Comparison of ENCODE assay signal across 2 cellular contexts in the genomic region with DNA sequence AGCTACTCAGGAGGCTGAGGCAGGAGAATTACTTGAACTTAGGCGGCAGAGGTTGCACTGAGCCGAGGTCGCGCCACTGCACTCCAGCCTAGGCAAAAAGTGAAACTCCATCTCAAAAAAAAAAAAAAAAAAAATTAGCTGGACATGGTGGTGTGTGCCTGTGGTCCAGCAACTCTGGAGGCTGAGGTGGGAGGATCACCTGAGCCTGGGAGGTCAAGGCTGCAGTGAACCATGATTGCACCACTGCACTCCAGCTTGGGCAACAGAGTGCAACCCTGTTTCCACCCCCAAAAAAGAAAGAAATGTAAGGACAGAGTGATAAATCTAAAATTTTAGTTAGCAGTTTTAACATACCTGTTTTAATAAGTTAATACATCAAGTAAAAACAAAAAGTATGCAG.
TF ChIP-seq lines count a peak whose summit lies in the region.

No MANE protein-coding gene starts in this region.

TF ChIP-seq in HEK293, 187 proteins besides CTCF, POLR2A, EP300 and RAD21:
- TF ChIP-seq ZNF664 (tag by site-specific recombination; IDR thresholded peaks at IDR 0.05): peak; percentile 71; the same call in 1 of the 2 replicates
TF ChIP-seq in HEK293: peak in this region for 1; not testable (repeated sequence) for 186.

TF ChIP-seq in HepG2, 621 proteins besides CTCF, POLR2A, EP300 and RAD21:
- TF ChIP-seq, protein P1, sequence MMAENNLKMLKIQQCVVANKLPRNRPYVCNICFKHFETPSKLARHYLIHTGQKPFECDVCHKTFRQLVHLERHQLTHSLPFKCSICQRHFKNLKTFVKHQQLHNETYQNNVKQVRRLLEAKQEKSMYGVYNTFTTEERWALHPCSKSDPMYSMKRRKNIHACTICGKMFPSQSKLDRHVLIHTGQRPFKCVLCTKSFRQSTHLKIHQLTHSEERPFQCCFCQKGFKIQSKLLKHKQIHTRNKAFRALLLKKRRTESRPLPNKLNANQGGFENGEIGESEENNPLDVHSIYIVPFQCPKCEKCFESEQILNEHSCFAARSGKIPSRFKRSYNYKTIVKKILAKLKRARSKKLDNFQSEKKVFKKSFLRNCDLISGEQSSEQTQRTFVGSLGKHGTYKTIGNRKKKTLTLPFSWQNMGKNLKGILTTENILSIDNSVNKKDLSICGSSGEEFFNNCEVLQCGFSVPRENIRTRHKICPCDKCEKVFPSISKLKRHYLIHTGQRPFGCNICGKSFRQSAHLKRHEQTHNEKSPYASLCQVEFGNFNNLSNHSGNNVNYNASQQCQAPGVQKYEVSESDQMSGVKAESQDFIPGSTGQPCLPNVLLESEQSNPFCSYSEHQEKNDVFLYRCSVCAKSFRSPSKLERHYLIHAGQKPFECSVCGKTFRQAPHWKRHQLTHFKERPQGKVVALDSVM (CRISPR knock-in tag; IDR thresholded peaks at IDR 0.05): peak; percentile 92
